20 cellular contexts compared by ENCODE assay signal in the genomic region with DNA sequence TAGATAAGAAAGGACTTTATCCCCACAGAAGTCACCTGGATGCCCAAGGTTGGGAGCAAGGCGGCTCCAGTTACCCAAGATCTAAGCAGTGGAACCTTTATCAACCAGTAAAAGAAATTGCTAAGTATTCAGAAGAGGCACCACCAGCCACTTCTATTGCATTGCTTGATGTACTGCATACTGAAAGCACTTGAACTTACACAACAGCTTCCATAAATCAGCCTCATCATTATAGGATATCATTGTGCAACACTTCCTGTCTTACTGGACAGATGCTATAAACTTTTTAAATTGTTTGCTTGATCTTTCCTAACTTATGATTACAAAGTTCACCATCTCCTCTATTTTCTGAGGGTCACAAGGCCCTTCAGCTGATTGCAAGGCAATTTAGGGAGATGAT.
DNase-seq lines count a peak whose midpoint lies in the region; ATAC-seq and TF ChIP-seq lines count a peak whose summit lies in the region.
"Had no signal": no experiment of that assay in that cellular context is flagged by ENCODE, and none has a peak within 500 bp of the region (broad histone marks: within the 10 kb centered on the region; RNA-seq: fewer than 3 reads in every experiment).

No MANE protein-coding gene starts in this region.

- no peaks in the 10 kb centered on the region for H3K27me3 Mint-ChIP-seq in activated T-helper 17 cell treated with anti-CD3 and anti-CD28 coated beads, Interleukin-2, amount 50 U/mL, for 72 hours
- H3K27me3 Mint-ChIP-seq: activated CD4-positive, alpha-beta T cell treated with anti-CD3 and anti-CD28 coated beads for 36 hours; stimulated activated naive B cell treated with anti-CD40 and anti-IgM and Interleukin-4, amounts not matched to agents 10 μg/mL and 1 μg/mL and 100 μg/mL, for 72 hours had no signal

- ATAC-seq in HG02759 (IDR thresholded peaks at IDR 0.05; ENCODE audit: unreplicated experiment), result no peak
- no peak for ATAC-seq in activated T-helper 17 cell treated with anti-CD3 and anti-CD28 coated beads, Interleukin-2, amount 50 U/mL, for 72 hours (replicated peaks)
- ATAC-seq: activated CD4-positive, alpha-beta T cell treated with anti-CD3 and anti-CD28 coated beads for 36 hours; left ventricle myocardium superior; stimulated activated naive B cell treated with anti-CD40 and anti-IgM and Interleukin-4, amounts not matched to agents 10 μg/mL and 1 μg/mL and 100 μg/mL, for 72 hours had no signal

- TF ChIP-seq CTCF in choroid plexus epithelial cell (conservative IDR thresholded peaks at IDR 0.05; ENCODE audit: low read depth, low read length), result no peak

- no peaks in the 10 kb centered on the region for H3K36me3 Mint-ChIP-seq in activated T-helper 17 cell treated with anti-CD3 and anti-CD28 coated beads, Interleukin-2, amount 50 U/mL, for 72 hours (ENCODE audit: low read depth)
- H3K36me3 Mint-ChIP-seq: stimulated activated naive B cell treated with anti-CD40 and anti-IgM and Interleukin-4, amounts not matched to agents 10 μg/mL and 1 μg/mL and 100 μg/mL, for 72 hours had no signal

- no peak overlapping the region for H3K27ac Mint-ChIP-seq in activated T-helper 17 cell treated with anti-CD3 and anti-CD28 coated beads, Interleukin-2, amount 50 U/mL, for 72 hours
- H3K27ac Mint-ChIP-seq: activated CD4-positive, alpha-beta T cell treated with anti-CD3 and anti-CD28 coated beads for 36 hours; stimulated activated naive B cell treated with anti-CD40 and anti-IgM and Interleukin-4, amounts not matched to agents 10 μg/mL and 1 μg/mL and 100 μg/mL, for 72 hours had no signal

- no peak overlapping the region for H3K4me3 ChIP-seq in choroid plexus epithelial cell (ENCODE audit: low read depth, low read length)
- H3K4me3 ChIP-seq: Peyer's patch, thyroid gland had no signal

- peaks cover 10% of the 10 kb centered on the region for H3K9me3 Mint-ChIP-seq in activated T-helper 17 cell treated with anti-CD3 and anti-CD28 coated beads, Interleukin-2, amount 50 U/mL, for 72 hours

- no peaks in the 10 kb centered on the region for H3K4me1 Mint-ChIP-seq in activated T-helper 17 cell treated with anti-CD3 and anti-CD28 coated beads, Interleukin-2, amount 50 U/mL, for 72 hours
- H3K4me1 Mint-ChIP-seq: activated CD4-positive, alpha-beta T cell treated with anti-CD3 and anti-CD28 coated beads for 36 hours; stimulated activated naive B cell treated with anti-CD40 and anti-IgM and Interleukin-4, amounts not matched to agents 10 μg/mL and 1 μg/mL and 100 μg/mL, for 72 hours had no signal

- DNase-seq in SKM-1 treated with dmso at 0.1 percent for 144 hours (lab: John Stamatoyannopoulos, UW; ENCODE audit: unreplicated experiment), result peak; percentile 3
- no peak for DNase-seq in SKM-1 (lab: John Stamatoyannopoulos, UW; ENCODE audit: unreplicated experiment)
- peak; percentile 21 for DNase-seq in NCI-H2227 (lab: John Stamatoyannopoulos, UW; ENCODE audit: unreplicated experiment)
- peak; percentile 68 for DNase-seq in choroid plexus epithelial cell (ENCODE audit: low read depth)
- DNase-seq in stromal cell of bone marrow (ENCODE audit: low read depth), result peak; percentile 5
- DNase-seq in RPMI8226, result no peak
- DNase-seq: activated CD4-positive, alpha-beta T cell treated with anti-CD3 and anti-CD28 coated beads for 36 hours; aorta; DMS53; left ventricle myocardium superior; NCI-H1092; NCI-H774; Peyer's patch; retina; stimulated activated CD4-positive, alpha-beta T cell treated with anti-CD3 and anti-CD28 coated beads, Interleukin-15, amount 100 ng/mL, for 24 hours; stimulated activated naive B cell treated with anti-CD40 and anti-IgM and Interleukin-4, amounts not matched to agents 10 μg/mL and 1 μg/mL and 100 μg/mL, for 72 hours; SW 1271; thyroid gland had no signal

- H3K4me3 Mint-ChIP-seq in activated T-helper 17 cell treated with anti-CD3 and anti-CD28 coated beads, Interleukin-2, amount 50 U/mL, for 72 hours, result no peak overlapping the region
- H3K4me3 Mint-ChIP-seq: activated CD4-positive, alpha-beta T cell treated with anti-CD3 and anti-CD28 coated beads for 36 hours; stimulated activated naive B cell treated with anti-CD40 and anti-IgM and Interleukin-4, amounts not matched to agents 10 μg/mL and 1 μg/mL and 100 μg/mL, for 72 hours had no signal

Comparison
In these comparisons a context has a peak if more than half of its experiments do, and no peak if none do; other contexts are left out.
1. DNase-seq: peak in SKM-1 treated with dmso at 0.1 percent for 144 hours (single experiment), NCI-H2227 (single experiment), choroid plexus epithelial cell (single experiment) and stromal cell of bone marrow (single experiment); none in SKM-1 (single experiment) and RPMI8226 (single experiment).